ENCODE assay signal across 8 cellular contexts in genomic region chr5:72452515-72453259, GRCh38. TPM values are rescaled to one million over a fixed set of nuclear protein-coding genes. Genes with fewer than 3 reads are reported as not detected.
A peak's percentile ranks its signal among the peaks of the same experiment; 100 is the strongest.
DNase-seq lines count a peak whose midpoint lies in the region; ATAC-seq, FAIRE-seq and TF ChIP-seq lines count a peak whose summit lies in the region.

No MANE protein-coding gene starts in this region.

- CTCF ChIA-PET in T-cell (lab: Charles Lee): no interaction called here

- H3K27ac Mint-ChIP-seq in type B pancreatic cell (peak overlapping the region; percentile 16), T-cell (no peak overlapping the region)

- no peaks in the 10 kb centered on the region for H3K9me3 ChIP-seq in left lung

- intact Hi-C loops in left lung (cut with DNase I): no loop called here

- ATAC-seq in HG03025 (IDR thresholded peaks at IDR 0.05; ENCODE audit: low FRiP score, unreplicated experiment) (peak; percentile 11), left lung (peak; percentile 80), T-cell (replicated peaks in 1 of 4) (no peak), GM21717 (IDR thresholded peaks at IDR 0.05; ENCODE audit: unreplicated experiment) (no peak), HG02938 (IDR thresholded peaks at IDR 0.05; ENCODE audit: unreplicated experiment) (no peak)

- H3K4me1 ChIP-seq in left lung: peaks cover 19% of the 10 kb centered on the region in 2 donors

- H3K27me3 Mint-ChIP-seq in type B pancreatic cell: no peaks in the 10 kb centered on the region
- H3K27me3 Mint-ChIP-seq in T-cell: no peaks in the 10 kb centered on the region

- H3K9me3 Mint-ChIP-seq in type B pancreatic cell (peaks cover 6% of the 10 kb centered on the region), T-cell (no peaks in the 10 kb centered on the region)

- FAIRE-seq in bronchial epithelial cell (lab: Jason Lieb, UNC): no peak

- H3K36me3 Mint-ChIP-seq in type B pancreatic cell: no peaks in the 10 kb centered on the region
- H3K36me3 Mint-ChIP-seq in T-cell: no peaks in the 10 kb centered on the region

- peaks cover 21% of the 10 kb centered on the region for H3K4me1 Mint-ChIP-seq in type B pancreatic cell (ENCODE audit: unreplicated experiment)
- H3K4me1 Mint-ChIP-seq in T-cell: no peaks in the 10 kb centered on the region

- H3K27ac ChIP-seq in left lung: peak overlapping the region; percentile 81 to 85

- H3K4me3 ChIP-seq in bronchial epithelial cell (ENCODE audit: low read depth, low read length) (no peak overlapping the region), left lung (no peak overlapping the region)

- no peaks in the 10 kb centered on the region for H3K36me3 ChIP-seq in bronchial epithelial cell (ENCODE audit: control insufficient read depth, insufficient read depth, low read length)
- H3K36me3 ChIP-seq in left lung: peaks cover 0 to 11% of the 10 kb centered on the region in 2 donors

- TF ChIP-seq CTCF in bronchial epithelial cell (IDR thresholded peaks at IDR 0.05; ENCODE audit: insufficient read depth, low read length, severe bottlenecking): no peak
- no peak for TF ChIP-seq CTCF in left lung (IDR thresholded peaks at IDR 0.05)
- TF ChIP-seq CTCF in type B pancreatic cell (conservative IDR thresholded peaks at IDR 0.05): no peak

- H3K27me3 ChIP-seq in bronchial epithelial cell (ENCODE audit: control insufficient read depth, insufficient read depth, low read length): no peaks in the 10 kb centered on the region
- H3K27me3 ChIP-seq in left lung: no peaks in the 10 kb centered on the region

- peak; percentile 66 for DNase-seq in bronchial epithelial cell (ENCODE audit: low read depth)
- DNase-seq in left lung: peak in 1 of 2 donors; percentile 51
- no peak for DNase-seq in type B pancreatic cell (ENCODE audit: extremely low spot score, unreplicated experiment)
- DNase-seq in T-cell: no peak
- DNase-seq in SHP77 (lab: John Stamatoyannopoulos, UW): no peak

- POLR2A ChIA-PET in T-cell (lab: Charles Lee): no interaction called here

- no peak overlapping the region for H3K4me3 Mint-ChIP-seq in type B pancreatic cell
- no peak overlapping the region for H3K4me3 Mint-ChIP-seq in T-cell

RNA-seq across cellular contexts. Expression of gene ZNF366, which starts 54.5 kb away (rescaled TPM):
- total RNA-seq in bronchial epithelial cell: not detected in 2 replicates
- 1 to 10 TPM; 3.2 to 5.6 TPM for total RNA-seq in left lung
- not detected in 2 replicates for total RNA-seq in type B pancreatic cell (ENCODE audit: low replicate concordance)
- total RNA-seq in T-cell: under 1 TPM in 2 of 5 donors, not detected in 3; 0.13 to 0.14 TPM

Comparison
In these comparisons a context has a peak if more than half of its experiments do, and no peak if none do; other contexts are left out.
1. ATAC-seq: peak in HG03025 (single experiment) and left lung (single experiment); none in T-cell (0 of 4), GM21717 (single experiment) and HG02938 (single experiment).